ENCODE assay signal across 2 cellular contexts in genomic region chr16:87845807-87846619, GRCh38.
TF ChIP-seq lines count a peak whose summit lies in the region.

No MANE protein-coding gene starts in this region.

TF ChIP-seq in HCT116, 20 proteins besides CTCF, POLR2A, EP300 and RAD21:
- TF ChIP-seq ZFX (IDR thresholded peaks at IDR 0.05) = no peak

TF ChIP-seq in HepG2, 621 proteins besides CTCF, POLR2A, EP300 and RAD21 (continues in another document):
- TF ChIP-seq ARID4A (CRISPR knock-in tag; IDR thresholded peaks at IDR 0.05; ENCODE audit: borderline replicate concordance) (no peak), ZFP90 (CRISPR knock-in tag; IDR thresholded peaks at IDR 0.05; ENCODE audit: borderline replicate concordance) (no peak), NONO (IDR thresholded peaks at IDR 0.05) (no peak), NONO (CRISPR knock-in tag; conservative IDR thresholded peaks at IDR 0.05) (no peak), BRD4 (CRISPR knock-in tag; IDR thresholded peaks at IDR 0.05) (no peak), MAFG (CRISPR knock-in tag; IDR thresholded peaks at IDR 0.05) (no peak), ZNF687 (CRISPR knock-in tag; IDR thresholded peaks at IDR 0.05) (peak; percentile 29), E2F1 (CRISPR knock-in tag; IDR thresholded peaks at IDR 0.05) (no peak), RBM22 (optimal IDR thresholded peaks at IDR 0.05; ENCODE audit: low read length) (peak; percentile 79), ZNF782 (CRISPR knock-in tag; IDR thresholded peaks at IDR 0.05; ENCODE audit: borderline replicate concordance) (0 out of 2 replicates have a peak, but pooled peaks have one; percentile 21), BORCS8-MEF2B (CRISPR knock-in tag; IDR thresholded peaks at IDR 0.05) (0 out of 2 replicates have a peak, but pooled peaks have one; percentile 11), KDM2A (CRISPR knock-in tag; IDR thresholded peaks at IDR 0.05; ENCODE audit: borderline replicate concordance, low read depth) (0 out of 2 replicates have a peak, but pooled peaks have one; percentile 21), ZMAT3 (CRISPR knock-in tag; conservative IDR thresholded peaks at IDR 0.05) (no peak), ZKSCAN8 (CRISPR knock-in tag; IDR thresholded peaks at IDR 0.05; ENCODE audit: borderline replicate concordance) (no peak), EEA1 (CRISPR knock-in tag; IDR thresholded peaks at IDR 0.05; ENCODE audit: borderline replicate concordance) (0 out of 2 replicates have a peak, but pooled peaks have one; percentile 43), ZNF883 (CRISPR knock-in tag; IDR thresholded peaks at IDR 0.05; ENCODE audit: not compliant biosample characterization) (no peak), ZBTB38 (CRISPR knock-in tag; IDR thresholded peaks at IDR 0.05) (peak; percentile 54; the same call in 1 of the 2 replicates), RELA (CRISPR knock-in tag; IDR thresholded peaks at IDR 0.05) (0 out of 2 replicates have a peak, but pooled peaks have one; percentile 14), THAP11 (CRISPR knock-in tag; IDR thresholded peaks at IDR 0.05) (no peak), ZNF431 (CRISPR knock-in tag; IDR thresholded peaks at IDR 0.05; ENCODE audit: borderline replicate concordance, low read depth) (no peak; the same call in 1 of the 2 replicates), TCF7L2 (IDR thresholded peaks at IDR 0.05; ENCODE audit: low read depth, low read length) (no peak), ATF7-NPFF (CRISPR knock-in tag; IDR thresholded peaks at IDR 0.05; ENCODE audit: low read depth) (0 out of 2 replicates have a peak, but pooled peaks have one; percentile 60), GABPA (IDR thresholded peaks at IDR 0.05; ENCODE audit: low read depth, low read length) (no peak), GABPA (CRISPR knock-in tag; IDR thresholded peaks at IDR 0.05; ENCODE audit: low read depth) (no peak), SALL1 (CRISPR knock-in tag; IDR thresholded peaks at IDR 0.05) (peak; percentile 9; the same call in 1 of the 2 replicates), ZNF562 (CRISPR knock-in tag; IDR thresholded peaks at IDR 0.05; ENCODE audit: borderline replicate concordance) (no peak), DZIP1 (CRISPR knock-in tag; IDR thresholded peaks at IDR 0.05) (0 out of 2 replicates have a peak, but pooled peaks have one; percentile 43), MED1 (CRISPR knock-in tag; IDR thresholded peaks at IDR 0.05) (peak; percentile 47; the same call in 1 of the 2 replicates), AKAP8 (CRISPR knock-in tag; IDR thresholded peaks at IDR 0.05) (peak; percentile 28; the same call in 1 of the 2 replicates)
- TF ChIP-seq, protein P1, sequence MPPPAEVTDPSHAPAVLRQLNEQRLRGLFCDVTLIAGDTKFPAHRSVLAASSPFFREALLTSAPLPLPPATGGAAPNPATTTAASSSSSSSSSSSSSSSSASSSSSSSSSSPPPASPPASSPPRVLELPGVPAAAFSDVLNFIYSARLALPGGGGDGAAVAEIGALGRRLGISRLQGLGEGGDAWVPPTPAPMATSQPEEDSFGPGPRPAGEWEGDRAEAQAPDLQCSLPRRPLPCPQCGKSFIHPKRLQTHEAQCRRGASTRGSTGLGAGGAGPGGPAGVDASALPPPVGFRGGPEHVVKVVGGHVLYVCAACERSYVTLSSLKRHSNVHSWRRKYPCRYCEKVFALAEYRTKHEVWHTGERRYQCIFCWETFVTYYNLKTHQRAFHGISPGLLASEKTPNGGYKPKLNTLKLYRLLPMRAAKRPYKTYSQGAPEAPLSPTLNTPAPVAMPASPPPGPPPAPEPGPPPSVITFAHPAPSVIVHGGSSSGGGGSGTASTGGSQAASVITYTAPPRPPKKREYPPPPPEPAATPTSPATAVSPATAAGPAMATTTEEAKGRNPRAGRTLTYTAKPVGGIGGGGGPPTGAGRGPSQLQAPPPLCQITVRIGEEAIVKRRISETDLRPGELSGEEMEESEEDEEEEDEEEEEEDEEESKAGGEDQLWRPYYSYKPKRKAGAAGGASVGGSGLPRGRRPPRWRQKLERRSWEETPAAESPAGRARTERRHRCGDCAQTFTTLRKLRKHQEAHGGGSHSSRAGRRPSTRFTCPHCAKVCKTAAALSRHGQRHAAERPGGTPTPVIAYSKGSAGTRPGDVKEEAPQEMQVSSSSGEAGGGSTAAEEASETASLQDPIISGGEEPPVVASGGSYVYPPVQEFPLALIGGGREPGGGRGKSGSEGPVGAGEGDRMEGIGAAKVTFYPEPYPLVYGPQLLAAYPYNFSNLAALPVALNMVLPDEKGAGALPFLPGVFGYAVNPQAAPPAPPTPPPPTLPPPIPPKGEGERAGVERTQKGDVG (CRISPR knock-in tag; IDR thresholded peaks at IDR 0.05; ENCODE audit: borderline replicate concordance) = 0 out of 2 replicates have a peak, but pooled peaks have one; percentile 36
- TF ChIP-seq, protein P2, sequence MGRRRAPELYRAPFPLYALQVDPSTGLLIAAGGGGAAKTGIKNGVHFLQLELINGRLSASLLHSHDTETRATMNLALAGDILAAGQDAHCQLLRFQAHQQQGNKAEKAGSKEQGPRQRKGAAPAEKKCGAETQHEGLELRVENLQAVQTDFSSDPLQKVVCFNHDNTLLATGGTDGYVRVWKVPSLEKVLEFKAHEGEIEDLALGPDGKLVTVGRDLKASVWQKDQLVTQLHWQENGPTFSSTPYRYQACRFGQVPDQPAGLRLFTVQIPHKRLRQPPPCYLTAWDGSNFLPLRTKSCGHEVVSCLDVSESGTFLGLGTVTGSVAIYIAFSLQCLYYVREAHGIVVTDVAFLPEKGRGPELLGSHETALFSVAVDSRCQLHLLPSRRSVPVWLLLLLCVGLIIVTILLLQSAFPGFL (CRISPR knock-in tag; IDR thresholded peaks at IDR 0.05) = no peak
- TF ChIP-seq, protein P3, sequence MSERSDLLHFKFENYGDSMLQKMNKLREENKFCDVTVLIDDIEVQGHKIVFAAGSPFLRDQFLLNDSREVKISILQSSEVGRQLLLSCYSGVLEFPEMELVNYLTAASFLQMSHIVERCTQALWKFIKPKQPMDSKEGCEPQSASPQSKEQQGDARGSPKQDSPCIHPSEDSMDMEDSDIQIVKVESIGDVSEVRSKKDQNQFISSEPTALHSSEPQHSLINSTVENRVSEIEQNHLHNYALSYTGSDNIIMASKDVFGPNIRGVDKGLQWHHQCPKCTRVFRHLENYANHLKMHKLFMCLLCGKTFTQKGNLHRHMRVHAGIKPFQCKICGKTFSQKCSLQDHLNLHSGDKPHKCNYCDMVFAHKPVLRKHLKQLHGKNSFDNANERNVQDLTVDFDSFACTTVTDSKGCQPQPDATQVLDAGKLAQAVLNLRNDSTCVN (CRISPR knock-in tag; IDR thresholded peaks at IDR 0.05; ENCODE audit: borderline replicate concordance) = no peak
- TF ChIP-seq, protein P4, sequence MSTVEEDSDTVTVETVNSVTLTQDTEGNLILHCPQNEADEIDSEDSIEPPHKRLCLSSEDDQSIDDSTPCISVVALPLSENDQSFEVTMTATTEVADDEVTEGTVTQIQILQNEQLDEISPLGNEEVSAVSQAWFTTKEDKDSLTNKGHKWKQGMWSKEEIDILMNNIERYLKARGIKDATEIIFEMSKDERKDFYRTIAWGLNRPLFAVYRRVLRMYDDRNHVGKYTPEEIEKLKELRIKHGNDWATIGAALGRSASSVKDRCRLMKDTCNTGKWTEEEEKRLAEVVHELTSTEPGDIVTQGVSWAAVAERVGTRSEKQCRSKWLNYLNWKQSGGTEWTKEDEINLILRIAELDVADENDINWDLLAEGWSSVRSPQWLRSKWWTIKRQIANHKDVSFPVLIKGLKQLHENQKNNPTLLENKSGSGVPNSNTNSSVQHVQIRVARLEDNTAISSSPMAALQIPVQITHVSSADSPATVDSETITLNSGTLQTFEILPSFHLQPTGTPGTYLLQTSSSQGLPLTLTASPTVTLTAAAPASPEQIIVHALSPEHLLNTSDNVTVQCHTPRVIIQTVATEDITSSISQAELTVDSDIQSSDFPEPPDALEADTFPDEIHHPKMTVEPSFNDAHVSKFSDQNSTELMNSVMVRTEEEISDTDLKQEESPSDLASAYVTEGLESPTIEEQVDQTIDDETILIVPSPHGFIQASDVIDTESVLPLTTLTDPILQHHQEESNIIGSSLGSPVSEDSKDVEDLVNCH (CRISPR knock-in tag; IDR thresholded peaks at IDR 0.05) = 0 out of 2 replicates have a peak, but pooled peaks have one; percentile 46
